In genomic region chr10:30059209-30060107, GRCh38 we compare ENCODE assay signal across 8 cellular contexts. TPM values are rescaled to one million over a fixed set of nuclear protein-coding genes. Genes with fewer than 3 reads are reported as not detected.
A peak's percentile ranks its signal among the peaks of the same experiment; 100 is the strongest.
DNase-seq lines count a peak whose midpoint lies in the region; ATAC-seq, FAIRE-seq and TF ChIP-seq lines count a peak whose summit lies in the region.

Gene JCAD (minus strand): TSS chr10:30059586. CDS start chr10:30047812, 11,774 bp downstream.

- peak within 1 kb of the TSS; percentile 68 to 90 (median 82) for H3K4me3 ChIP-seq in heart right ventricle
- H3K4me3 ChIP-seq in pancreas: peak within 1 kb of the TSS; percentile 50 to 76 (median 63)
- H3K4me3 ChIP-seq in urinary bladder (ENCODE audit: low read depth, low read length): peak within 1 kb of the TSS; percentile 97

- intact Hi-C loops in heart right ventricle (cut with DNase I) (loop anchor here in 5 of 10 donors (5.0 to 10.0 kb wide), 4 partner anchors 52 to 128 kb away; no protein-coding TSS in a partner anchor), pancreas (cut with DNase I) (no loop called here)

- TF ChIP-seq CTCF in heart right ventricle (IDR thresholded peaks at IDR 0.05) (no peak), pancreas (IDR thresholded peaks at IDR 0.05) (no peak)

- H3K9me3 ChIP-seq in heart right ventricle: no peaks in the 10 kb centered on the region
- H3K9me3 ChIP-seq in pancreas: no peaks in the 10 kb centered on the region

- H3K4me1 ChIP-seq in heart right ventricle: peaks cover 0 to 69% (median 40%) of the 10 kb centered on the region in 9 donors
- H3K4me1 ChIP-seq in pancreas: peaks cover 0 to 7% (median 5%) of the 10 kb centered on the region in 3 donors
- no peaks in the 10 kb centered on the region for H3K4me1 ChIP-seq in urinary bladder (ENCODE audit: insufficient read depth)

- no peaks in the 10 kb centered on the region for H3K36me3 ChIP-seq in heart right ventricle
- H3K36me3 ChIP-seq in pancreas: no peaks in the 10 kb centered on the region
- H3K36me3 ChIP-seq in urinary bladder (ENCODE audit: insufficient read depth): no peaks in the 10 kb centered on the region

- WGBS in adipose tissue, 3 donors: 5 to 7% (median 5%) methylated on average over 26 to 66 of the region's 66 CpGs
- WGBS in heart right ventricle, 2 donors: 4 to 8% methylated on average over 38 to 66 of the region's 66 CpGs
- 3 to 6% methylated on average over 30 to 66 of the region's 66 CpGs for WGBS in pancreas, 2 donors
- 4% methylated on average over 66 of the region's 66 CpGs for WGBS in urinary bladder

- FAIRE-seq in pancreas (lab: Jason Lieb, UNC): no peak

- H3K27ac ChIP-seq in adipose tissue (ENCODE audit: low read depth, low read length) (no peak within 1 kb of the TSS), heart right ventricle (peak within 1 kb of the TSS; percentile 90 to 99 (median 95)), pancreas (peak within 1 kb of the TSS; percentile 36 to 78 (median 68)), urinary bladder (ENCODE audit: low read depth) (peak within 1 kb of the TSS; percentile 54)

- peaks cover 0 to 61% (median 7%) of the 10 kb centered on the region in 7 donors for H3K27me3 ChIP-seq in heart right ventricle
- H3K27me3 ChIP-seq in pancreas: no peaks in the 10 kb centered on the region

- ATAC-seq in HG02642 (IDR thresholded peaks at IDR 0.05; ENCODE audit: poor library complexity, unreplicated experiment): peak; percentile 87
- peak; percentile 76 for ATAC-seq in SK-N-SH treated with all-trans-retinoic acid at 6 μM for 48 hours
- ATAC-seq in heart right ventricle: peak; percentile 76 to 94 (median 84)
- ATAC-seq in pancreas: peak; percentile 93 to 96 (median 96)

- DNase-seq in DMS53 (lab: John Stamatoyannopoulos, UW): peak; percentile 77
- DNase-seq in heart right ventricle: peak; percentile 80 to 85
- peak; percentile 66 to 94 (median 81) for DNase-seq in pancreas
- DNase-seq in NCI-H2107 treated with DMSO at 0.1 percent for 48 hours (lab: John Stamatoyannopoulos, UW; ENCODE audit: unreplicated experiment): no peak

TF ChIP-seq in SK-N-SH treated with all-trans-retinoic acid at 6 μM for 48 hours, 23 proteins besides CTCF, POLR2A, EP300 and RAD21:
- TF ChIP-seq ZFP30 (CRISPR knock-in tag; IDR thresholded peaks at IDR 0.05) (no peak), OSR1 (CRISPR knock-in tag; IDR thresholded peaks at IDR 0.05) (no peak), ZC3H10 (CRISPR knock-in tag; IDR thresholded peaks at IDR 0.05) (no peak), BACH2 (CRISPR knock-in tag; IDR thresholded peaks at IDR 0.05; ENCODE audit: borderline replicate concordance) (no peak), RARB (CRISPR knock-in tag; IDR thresholded peaks at IDR 0.05) (no peak), ZNF8 (CRISPR knock-in tag; IDR thresholded peaks at IDR 0.05) (no peak), CSRNP3 (CRISPR knock-in tag; IDR thresholded peaks at IDR 0.05) (no peak), ISL1 (CRISPR knock-in tag; IDR thresholded peaks at IDR 0.05) (no peak), ARNTL (CRISPR knock-in tag; IDR thresholded peaks at IDR 0.05; ENCODE audit: borderline replicate concordance, low read depth) (no peak), ZNF70 (CRISPR knock-in tag; IDR thresholded peaks at IDR 0.05) (no peak), PPARA (CRISPR knock-in tag; IDR thresholded peaks at IDR 0.05; ENCODE audit: borderline replicate concordance) (no peak), GLIS3 (CRISPR knock-in tag; IDR thresholded peaks at IDR 0.05) (no peak), TSHZ2 (CRISPR knock-in tag; IDR thresholded peaks at IDR 0.05) (no peak), CSDC2 (CRISPR knock-in tag; IDR thresholded peaks at IDR 0.05) (no peak), CREB5 (CRISPR knock-in tag; IDR thresholded peaks at IDR 0.05; ENCODE audit: low read depth) (no peak), PATZ1 (CRISPR knock-in tag; IDR thresholded peaks at IDR 0.05; ENCODE audit: borderline replicate concordance) (no peak), ZFP3 (CRISPR knock-in tag; IDR thresholded peaks at IDR 0.05) (no peak), ESRRG (CRISPR knock-in tag; IDR thresholded peaks at IDR 0.05) (no peak)

RNA-seq across cellular contexts. Expression of gene JCAD, which starts in this region (rescaled TPM):
- 10 to 100 TPM in 2 of 3 donors, 1 to 10 TPM in 1; 7.2 to 40.2 (median 12.1) TPM for polyA plus RNA-seq in adipose tissue
- total RNA-seq in heart right ventricle: 10 to 100 TPM; 16.5 to 39.8 (median 21.4) TPM
- polyA plus RNA-seq in heart right ventricle: 10 to 100 TPM in 1 of 2 donors, 1 to 10 TPM in 1; 7.7 to 13.0 TPM
- 10 to 100 TPM; 19.3 to 48.2 (median 26.2) TPM for total RNA-seq in pancreas
- 10 to 100 TPM in 1 of 2 donors, 1 to 10 TPM in 1; 10.0 to 14.6 TPM for polyA plus RNA-seq in pancreas
- 52.0 TPM for total RNA-seq in urinary bladder
- 35.2 TPM for polyA plus RNA-seq in urinary bladder
